In the genomic region with DNA sequence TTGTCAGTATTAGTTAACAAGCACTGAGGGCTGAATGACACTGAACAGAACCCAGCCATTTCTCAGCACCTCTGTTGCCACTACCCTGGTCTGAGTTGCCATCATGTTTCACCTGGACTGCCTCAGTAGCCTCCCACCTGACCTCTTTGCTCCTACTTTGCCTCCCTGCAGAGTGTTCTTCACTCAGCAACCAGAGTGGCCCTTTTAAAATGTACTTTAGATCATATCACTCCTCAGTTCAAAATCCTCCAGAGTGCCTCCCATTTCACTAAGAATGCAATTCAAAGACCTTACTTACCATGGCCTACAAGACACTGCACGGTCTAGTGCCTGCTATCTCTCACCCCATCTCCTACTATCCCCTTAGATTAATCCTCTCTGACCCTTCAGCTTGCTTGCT, we compare ENCODE assay signal across 15 cellular contexts.
DNase-seq lines count a peak whose midpoint lies in the region; ATAC-seq and TF ChIP-seq lines count a peak whose summit lies in the region.
"Had no signal": no experiment of that assay in that cellular context is flagged by ENCODE, and none has a peak within 500 bp of the region (broad histone marks: within the 10 kb centered on the region; RNA-seq: fewer than 3 reads in every experiment).

No MANE protein-coding gene starts in this region.

- H3K27ac ChIP-seq in left lung (no peak overlapping the region), body of pancreas (no peak overlapping the region)
- H3K27ac ChIP-seq: BLaER1 treated with 17β-estradiol and CSF1 and Interleukin-3, amounts not matched to agents 10 nM and 100 nM had no signal

- TF ChIP-seq CTCF in left lung (IDR thresholded peaks at IDR 0.05) (no peak), body of pancreas (IDR thresholded peaks at IDR 0.05) (no peak)

- H3K36me3 ChIP-seq in left lung (no peaks in the 10 kb centered on the region), body of pancreas (replicated peaks in 1 of 2; ENCODE audit: insufficient read depth in 1 of 2, low read depth in 2 of 2) (no peaks in the 10 kb centered on the region)

- H3K27me3 ChIP-seq in left lung (no peaks in the 10 kb centered on the region), body of pancreas (no peaks in the 10 kb centered on the region)
- H3K27me3 ChIP-seq: BLaER1 treated with 17β-estradiol and CSF1 and Interleukin-3, amounts not matched to agents 10 nM and 100 nM had no signal

- H3K4me3 ChIP-seq in left lung, result no peak overlapping the region
- no peak overlapping the region for H3K4me3 ChIP-seq in body of pancreas
- H3K4me3 ChIP-seq: BLaER1 treated with 17β-estradiol and CSF1 and Interleukin-3, amounts not matched to agents 10 nM and 100 nM had no signal

- intact Hi-C loops in left lung (cut with DNase I) (no loop called here), body of pancreas (cut with DNase I) (no loop called here)

- H3K4me1 ChIP-seq in left lung (peaks cover 3 to 8% of the 10 kb centered on the region in 2 donors), body of pancreas (no peaks in the 10 kb centered on the region)

- peak; percentile 21 for DNase-seq in NCI-H82 (lab: John Stamatoyannopoulos, UW)
- DNase-seq in NCI-H82 treated with DMSO at 0.1 percent for 48 hours (lab: John Stamatoyannopoulos, UW; ENCODE audit: unreplicated experiment), result no peak
- peak; percentile 64 for DNase-seq in SK-N-DZ (ENCODE audit: low spot score)
- DNase-seq in left lung, result no peak
- no peak for DNase-seq in AML-193 (lab: John Stamatoyannopoulos, UW)
- no peak for DNase-seq in body of pancreas
- DNase-seq in stimulated activated CD4-positive, alpha-beta T cell treated with anti-CD3 and anti-CD28 coated beads, Interleukin-4, amount 100 ng/mL, for 1 hour, result no peak
- DNase-seq: 8988T; CD4-positive, CD25-positive, alpha-beta regulatory T cell; DMS53; EL; GOT3; H9; HFFc6 had no signal

- TF ChIP-seq POLR2A in body of pancreas (IDR thresholded peaks at IDR 0.05), result no peak

- 74 to 96% methylated on average over 1 of the region's 1 CpG for WGBS in body of pancreas, 2 donors

- no peaks in the 10 kb centered on the region for H3K9me3 ChIP-seq in left lung
- H3K9me3 ChIP-seq in body of pancreas, result no peaks in the 10 kb centered on the region

- ATAC-seq in left lung, result peak; percentile 80
- no peak for ATAC-seq in body of pancreas

Comparison
In these comparisons a context has a peak if more than half of its experiments do, and no peak if none do; other contexts are left out.
1. DNase-seq: peak in NCI-H82 (single experiment) and SK-N-DZ (single experiment); none in NCI-H82 treated with DMSO at 0.1 percent for 48 hours (single experiment), left lung (0 of 2), AML-193 (0 of 2), body of pancreas (0 of 4) and stimulated activated CD4-positive, alpha-beta T cell treated with anti-CD3 and anti-CD28 coated beads, Interleukin-4, amount 100 ng/mL, for 1 hour (single experiment).